In genomic region chr13:100589178-100589725, GRCh38 we compare ENCODE assay signal across 7 cellular contexts. TPM values are rescaled to one million over a fixed set of nuclear protein-coding genes. Genes with fewer than 3 reads are reported as not detected.
DNase-seq lines count a peak whose midpoint lies in the region; FAIRE-seq and TF ChIP-seq lines count a peak whose summit lies in the region.

No MANE protein-coding gene starts in this region.

- H3K4me3 ChIP-seq in rectal smooth muscle tissue (ENCODE audit: low read length), result peak overlapping the region; percentile 77
- H3K4me3 ChIP-seq in uterus, result no peak overlapping the region

- H3K36me3 ChIP-seq in rectal smooth muscle tissue (ENCODE audit: control insufficient read depth, insufficient read depth, low read length) (no peaks in the 10 kb centered on the region), uterus (no peaks in the 10 kb centered on the region)

- FAIRE-seq in GM12892 (lab: Jason Lieb, UNC), result peak; percentile 56

- TF ChIP-seq CTCF in uterus (IDR thresholded peaks at IDR 0.05), result no peak

- no peaks in the 10 kb centered on the region for H3K4me1 ChIP-seq in rectal smooth muscle tissue (ENCODE audit: control insufficient read depth, insufficient read depth, low read length)
- peaks cover 0 to 4% of the 10 kb centered on the region in 2 donors for H3K4me1 ChIP-seq in uterus

- intact Hi-C loops in uterus (cut with DNase I; ENCODE audit: low total_unique reads), result no loop called here

- H3K9ac ChIP-seq in rectal smooth muscle tissue (ENCODE audit: low read length), result no peak overlapping the region

- H3K27ac ChIP-seq in rectal smooth muscle tissue (ENCODE audit: low read depth, low read length) (peak overlapping the region; percentile 8), uterus (no peak overlapping the region)

- no peaks in the 10 kb centered on the region for H3K27me3 ChIP-seq in rectal smooth muscle tissue (ENCODE audit: control insufficient read depth, insufficient read depth, low read length)
- H3K27me3 ChIP-seq in uterus, result no peaks in the 10 kb centered on the region

- no peaks in the 10 kb centered on the region for H3K9me3 ChIP-seq in uterus

- DNase-seq in GM12892 (ENCODE audit: insufficient read length) (no peak), NCI-H524 treated with DMSO at 0.1 percent for 48 hours (lab: John Stamatoyannopoulos, UW) (peak; percentile 73), dermis blood vessel endothelial cell (peak; percentile 66), uterus (no peak), NCI-H1694 (lab: John Stamatoyannopoulos, UW) (no peak), hepatic stellate cell (ENCODE audit: low spot score) (no peak)

- TF ChIP-seq POLR2A in GM12892 (IDR thresholded peaks at IDR 0.05; ENCODE audit: low read depth, low read length), result no peak
- no peak for TF ChIP-seq POLR2A in uterus (IDR thresholded peaks at IDR 0.05)

RNA-seq across cellular contexts. Expression of gene GGACT, which starts 0.7 kb away (rescaled TPM):
- polyA plus RNA-seq in GM12892 (2012; ENCODE audit: missing spikeins), result 4.7 TPM
- total RNA-seq in dermis blood vessel endothelial cell, result 6.1 and 7.2 TPM in 2 replicates
- 1 to 10 TPM in 2 of 4 donors, under 1 TPM in 2; 0.26 to 5.7 (median 1.1) TPM for total RNA-seq in uterus

Comparison
In these comparisons a context has a peak if more than half of its experiments do, and no peak if none do; other contexts are left out.
1. DNase-seq: peak in NCI-H524 treated with DMSO at 0.1 percent for 48 hours (single experiment) and dermis blood vessel endothelial cell (single experiment); none in GM12892 (single experiment), uterus (0 of 2), NCI-H1694 (single experiment) and hepatic stellate cell (single experiment).